ENCODE assay signal across 24 cellular contexts in genomic region chr1:93801471-93801870, GRCh38.
A peak's percentile ranks its signal among the peaks of the same experiment; 100 is the strongest.
DNase-seq lines count a peak whose midpoint lies in the region; ATAC-seq and TF ChIP-seq lines count a peak whose summit lies in the region.
"Had no signal": no experiment of that assay in that cellular context is flagged by ENCODE, and none has a peak within 500 bp of the region (broad histone marks: within the 10 kb centered on the region; RNA-seq: fewer than 3 reads in every experiment).

No MANE protein-coding gene starts in this region.

- H3K27me3 Mint-ChIP-seq in MCF 10A (ENCODE audit: insufficient read depth, unreplicated experiment), result no peaks in the 10 kb centered on the region

- no peak overlapping the region for H3K4me3 ChIP-seq in mammary epithelial cell (replicated peaks in 1 of 3; ENCODE audit: insufficient read depth in 1 of 3, low read depth in 2 of 3, low read length in 3 of 3)
- H3K4me3 ChIP-seq in choroid plexus epithelial cell (ENCODE audit: low read depth, low read length), result no peak overlapping the region
- H3K4me3 ChIP-seq: BLaER1 treated with 17β-estradiol and CSF1 and Interleukin-3, amounts not matched to agents 10 nM and 100 nM; SK-N-MC had no signal

- WGBS in mammary epithelial cell (ENCODE audit: low coverage, missing lambda C conversion rate), result 94% methylated on average over 5 of the region's 5 CpGs

- H3K36me3 ChIP-seq in mammary epithelial cell (ENCODE audit: insufficient read depth, low read length), result no peaks in the 10 kb centered on the region

- no peaks in the 10 kb centered on the region for H4K20me1 ChIP-seq in mammary epithelial cell (ENCODE audit: insufficient read depth, low read length)
- H4K20me1 ChIP-seq: BLaER1 treated with 17β-estradiol and CSF1 and Interleukin-3, amounts not matched to agents 10 nM and 100 nM had no signal

- H3K27ac Mint-ChIP-seq in MCF 10A (ENCODE audit: low read depth, unreplicated experiment), result peak overlapping the region; percentile 42
- H3K27ac Mint-ChIP-seq: CD8-positive, alpha-beta memory T cell had no signal

- no peaks in the 10 kb centered on the region for H3K9me3 Mint-ChIP-seq in MCF 10A (ENCODE audit: unreplicated experiment)
- H3K9me3 Mint-ChIP-seq: CD8-positive, alpha-beta memory T cell had no signal

- BruUV-seq in MCF 10A (replicated peaks; lab: Mats Ljungman, UMichigan), result no TSS peak
- no TSS peak for BruUV-seq in mammary epithelial cell (replicated peaks; lab: Mats Ljungman, UMichigan)

- H3K9me3 ChIP-seq in mammary epithelial cell (replicated peaks; ENCODE audit: insufficient read depth, low read length), result no peaks in the 10 kb centered on the region

- POLR2A ChIA-PET in MCF 10A (lab: Yijun Ruan, JAX), result interaction anchor here (1.3 to 2.9 kb wide), 2 partner anchors 11 to 26 kb away, joined by 6 to 14 read pairs; no protein-coding TSS in a partner anchor

- H3K27ac ChIP-seq in mammary epithelial cell (ENCODE audit: insufficient read depth, low read depth, low read length), result no peak overlapping the region
- H3K27ac ChIP-seq: 22Rv1; BLaER1 treated with 17β-estradiol and CSF1 and Interleukin-3, amounts not matched to agents 10 nM and 100 nM; HL-60; KMS-11; SK-N-MC had no signal

- H3K4me1 ChIP-seq in mammary epithelial cell (ENCODE audit: insufficient read depth, low read length), result peaks cover 45% of the 10 kb centered on the region

- in situ Hi-C loops in mammary epithelial cell (cut with MboI; ENCODE audit: low sequenced_read_pairs in 2 of 2) (no loop called here), GM13976 (cut with MboI; ENCODE audit: low sequenced_read_pairs, unreplicated experiment) (loop anchor here (10.0 kb wide), 1 partner anchor 167 kb away; no protein-coding TSS in a partner anchor)

- ATAC-seq in left lobe of liver, result peak; percentile 11
- ATAC-seq in omental fat pad (ENCODE audit: low FRiP score), result no peak

- intact Hi-C loops in MCF 10A (cut with micrococcal nuclease), result no loop called here
- intact Hi-C loops in mammary epithelial cell (cut with micrococcal nuclease), result no loop called here

- H3K79me2 ChIP-seq in mammary epithelial cell (ENCODE audit: insufficient read depth, low read length), result no peaks in the 10 kb centered on the region

- dilution Hi-C loops in mammary epithelial cell (cut with HindIII; ENCODE audit: low sequenced_read_pairs), result no loop called here

- H3K36me3 Mint-ChIP-seq in MCF 10A (ENCODE audit: insufficient read depth, unreplicated experiment), result no peaks in the 10 kb centered on the region

- H3K4me1 Mint-ChIP-seq in MCF 10A (ENCODE audit: insufficient read depth, unreplicated experiment), result peaks cover 37% of the 10 kb centered on the region
- H3K4me1 Mint-ChIP-seq: CD8-positive, alpha-beta memory T cell had no signal

- DNase-seq in MCF 10A (ENCODE audit: unreplicated experiment) (no peak), mammary epithelial cell (no peak), choroid plexus epithelial cell (ENCODE audit: low read depth) (peak; percentile 54), left lobe of liver (ENCODE audit: low spot score) (no peak), C1 segment of cervical spinal cord (lab: John Stamatoyannopoulos, UW) (no peak), omental fat pad (ENCODE audit: low spot score) (no peak), GM13976 (ENCODE audit: low spot score) (no peak), DMS153 (lab: John Stamatoyannopoulos, UW) (no peak)
- DNase-seq: ACHN; Calu3; CD8-positive, alpha-beta memory T cell; DMS53; H7; NCI-H1417 treated with DMSO at 0.1 percent for 48 hours; NCI-H187; NCI-H446 treated with DMSO at 0.1 percent for 48 hours; NCI-H526 treated with DMSO at 0.1 percent for 48 hours; SHP77; SW 1271 had no signal

- no peaks in the 10 kb centered on the region for H3K27me3 ChIP-seq in mammary epithelial cell (ENCODE audit: insufficient read depth, low read length)
- H3K27me3 ChIP-seq: BLaER1 treated with 17β-estradiol and CSF1 and Interleukin-3, amounts not matched to agents 10 nM and 100 nM had no signal

- H3K9ac ChIP-seq in mammary epithelial cell (ENCODE audit: insufficient read depth, low read length), result no peak overlapping the region
- H3K9ac ChIP-seq: BLaER1 treated with 17β-estradiol and CSF1 and Interleukin-3, amounts not matched to agents 10 nM and 100 nM; KMS-11 had no signal

- no peak overlapping the region for H3K4me3 Mint-ChIP-seq in MCF 10A (ENCODE audit: unreplicated experiment)
- H3K4me3 Mint-ChIP-seq: CD8-positive, alpha-beta memory T cell had no signal

- H3K4me2 ChIP-seq in mammary epithelial cell (ENCODE audit: insufficient read depth, low read depth, low read length), result no peak overlapping the region
- H3K4me2 ChIP-seq: BLaER1 treated with 17β-estradiol and CSF1 and Interleukin-3, amounts not matched to agents 10 nM and 100 nM; KMS-11 had no signal

- TF ChIP-seq CTCF in MCF 10A (IDR thresholded peaks at IDR 0.05; ENCODE audit: unreplicated experiment) (no peak), mammary epithelial cell (conservative IDR thresholded peaks at IDR 0.05 in 1 of 2, IDR thresholded peaks at IDR 0.05 in 1 of 2; ENCODE audit: extremely low read depth in 1 of 2, insufficient read depth in 1 of 2, low read depth in 1 of 2, low read length in 2 of 2) (no peak), choroid plexus epithelial cell (conservative IDR thresholded peaks at IDR 0.05; ENCODE audit: low read depth, low read length) (no peak), omental fat pad (IDR thresholded peaks at IDR 0.05) (no peak), GM13976 (IDR thresholded peaks at IDR 0.05; ENCODE audit: borderline replicate concordance, control extremely low read depth, extremely low read depth, insufficient read depth, missing control alignments) (no peak)

- H2AFZ ChIP-seq in mammary epithelial cell (ENCODE audit: low read depth, low read length), result no peak overlapping the region

- CTCF ChIA-PET in MCF 10A (lab: Yijun Ruan, JAX), result interaction anchor here (0.6 to 5.9 kb wide), 3 partner anchors 12 to 862 kb away, joined by 3 to 32 read pairs (median 4); no protein-coding TSS in a partner anchor
- CTCF ChIA-PET in mammary epithelial cell (lab: Charles Lee; ENCODE audit: low non-redundant PET), result no interaction called here
